ENCODE assay signal across 22 cellular contexts in genomic region chr15:90834626-90835025, GRCh38. TPM values are rescaled to one million over a fixed set of nuclear protein-coding genes. Genes with fewer than 3 reads are reported as not detected.
A peak's percentile ranks its signal among the peaks of the same experiment; 100 is the strongest.
DNase-seq lines count a peak whose midpoint lies in the region; ATAC-seq, FAIRE-seq and TF ChIP-seq lines count a peak whose summit lies in the region.
"Had no signal": no experiment of that assay in that cellular context is flagged by ENCODE, and none has a peak within 500 bp of the region (broad histone marks: within the 10 kb centered on the region; RNA-seq: fewer than 3 reads in every experiment).

No MANE protein-coding gene starts in this region.

- H3K4me1 ChIP-seq in trophoblast cell (ENCODE audit: control insufficient read depth in 1 of 2, insufficient read depth in 2 of 2, low read length in 2 of 2) (peaks cover 11 to 12% of the 10 kb centered on the region in 2 experiments), pancreas (no peaks in the 10 kb centered on the region)

- H4K91ac ChIP-seq in trophoblast cell (ENCODE audit: low read depth, low read length), result no peak overlapping the region

- H3K27ac Mint-ChIP-seq in activated naive CD4-positive, alpha-beta T cell treated with anti-CD3 and anti-CD28 coated beads for 36 hours, result peak overlapping the region; percentile 97
- peak overlapping the region; percentile 89 for H3K27ac Mint-ChIP-seq in T-helper 17 cell
- H3K27ac Mint-ChIP-seq in activated T-helper 1 cell treated with anti-CD3 and anti-CD28 coated beads, Interleukin-12 subunit alpha, Interleukin-12 subunit beta, Interleukin-2, Interleukin-4 antibody, amounts not matched to agents 30 ng/mL and 10 ng/mL and 1 ng/mL, durations not matched to agents 14 hours and 24 hours and 36 hours, result peak overlapping the region; percentile 99
- H3K27ac Mint-ChIP-seq in T-cell, result no peak overlapping the region
- H3K27ac Mint-ChIP-seq: HFFc6 had no signal

- H3K4ac ChIP-seq in trophoblast cell (ENCODE audit: low read depth, low read length), result no peak overlapping the region

- H2BK5ac ChIP-seq in trophoblast cell (ENCODE audit: low read depth, low read length, poor library complexity), result no peak overlapping the region

- H2BK120ac ChIP-seq in trophoblast cell (ENCODE audit: insufficient read depth, low read length, poor library complexity), result no peak overlapping the region

- no peaks in the 10 kb centered on the region for H3K27me3 Mint-ChIP-seq in activated naive CD4-positive, alpha-beta T cell treated with anti-CD3 and anti-CD28 coated beads for 36 hours (ENCODE audit: low read depth)
- H3K27me3 Mint-ChIP-seq in T-helper 17 cell (no peaks in the 10 kb centered on the region), T-cell (peaks cover 0 to 3% of the 10 kb centered on the region in 2 donors)
- H3K27me3 Mint-ChIP-seq in activated T-helper 1 cell treated with anti-CD3 and anti-CD28 coated beads, Interleukin-12 subunit alpha, Interleukin-12 subunit beta, Interleukin-2, Interleukin-4 antibody, amounts not matched to agents 30 ng/mL and 10 ng/mL and 1 ng/mL, durations not matched to agents 14 hours and 24 hours and 36 hours (ENCODE audit: insufficient read depth), result no peaks in the 10 kb centered on the region

- H3K9me3 ChIP-seq in T-helper 17 cell (ENCODE audit: control insufficient read depth, low read length, poor library complexity, severe bottlenecking) (no peaks in the 10 kb centered on the region), trophoblast cell (ENCODE audit: insufficient read depth, low read depth, low read length) (no peaks in the 10 kb centered on the region), pancreas (no peaks in the 10 kb centered on the region)

- H3K18ac ChIP-seq in trophoblast cell (ENCODE audit: low read length), result no peak overlapping the region

- H3K9me3 Mint-ChIP-seq in activated naive CD4-positive, alpha-beta T cell treated with anti-CD3 and anti-CD28 coated beads for 36 hours, result no peaks in the 10 kb centered on the region
- no peaks in the 10 kb centered on the region for H3K9me3 Mint-ChIP-seq in activated T-helper 1 cell treated with anti-CD3 and anti-CD28 coated beads, Interleukin-12 subunit alpha, Interleukin-12 subunit beta, Interleukin-2, Interleukin-4 antibody, amounts not matched to agents 30 ng/mL and 10 ng/mL and 1 ng/mL, durations not matched to agents 14 hours and 24 hours and 36 hours
- H3K9me3 Mint-ChIP-seq in T-cell, result no peaks in the 10 kb centered on the region
- H3K9me3 Mint-ChIP-seq: HFFc6 had no signal

- no peak overlapping the region for H2AK5ac ChIP-seq in trophoblast cell (ENCODE audit: low read length)

- intact Hi-C loops in activated naive CD4-positive, alpha-beta T cell treated with anti-CD3 and anti-CD28 coated beads for 36 hours (cut with micrococcal nuclease), result no loop called here
- intact Hi-C loops in activated T-helper 1 cell treated with anti-CD3 and anti-CD28 coated beads, Interleukin-12 subunit alpha, Interleukin-12 subunit beta, Interleukin-2, Interleukin-4 antibody, amounts not matched to agents 30 ng/mL and 10 ng/mL and 1 ng/mL, durations not matched to agents 14 hours and 24 hours and 36 hours (cut with micrococcal nuclease), result loop anchor here (5.0 kb wide), 2 partner anchors 98 to 417 kb away; partner anchors contain the start of gene HDDC3
- intact Hi-C loops in pancreas (cut with DNase I), result no loop called here

- H3K27me3 ChIP-seq in trophoblast cell (ENCODE audit: insufficient read depth, low read length) (no peaks in the 10 kb centered on the region), pancreas (no peaks in the 10 kb centered on the region)

- no peak overlapping the region for H2AFZ ChIP-seq in trophoblast cell (ENCODE audit: insufficient read depth, low read length, poor library complexity)

- no CpG with 5 or more reads among the region's 5 CpGs for WGBS in trophoblast cell (ENCODE audit: extremely low coverage, insufficient coverage, insufficient read length)
- WGBS in pancreas, 2 donors, result 57 to 76% methylated on average over 5 of the region's 5 CpGs

- POLR2A ChIA-PET in T-cell (lab: Charles Lee), result no interaction called here

- H3K9ac ChIP-seq in trophoblast cell (ENCODE audit: low read length), result no peak overlapping the region
- H3K9ac ChIP-seq: KMS-11 had no signal

- ATAC-seq in T-helper 17 cell (no peak), pancreas (no peak), T-cell (replicated peaks in 1 of 4) (no peak)
- ATAC-seq: Right ventricle myocardium inferior had no signal

- peaks cover 77% of the 10 kb centered on the region for H3K4me1 Mint-ChIP-seq in activated naive CD4-positive, alpha-beta T cell treated with anti-CD3 and anti-CD28 coated beads for 36 hours (ENCODE audit: low read depth)
- H3K4me1 Mint-ChIP-seq in T-helper 17 cell (peaks cover 35% of the 10 kb centered on the region), T-cell (peaks cover 36 to 46% (median 43%) of the 10 kb centered on the region in 3 donors)
- H3K4me1 Mint-ChIP-seq in activated T-helper 1 cell treated with anti-CD3 and anti-CD28 coated beads, Interleukin-12 subunit alpha, Interleukin-12 subunit beta, Interleukin-2, Interleukin-4 antibody, amounts not matched to agents 30 ng/mL and 10 ng/mL and 1 ng/mL, durations not matched to agents 14 hours and 24 hours and 36 hours (ENCODE audit: low read depth), result peaks cover 70% of the 10 kb centered on the region

- H3K23ac ChIP-seq in trophoblast cell (ENCODE audit: low read length), result no peak overlapping the region

- peaks cover 11% of the 10 kb centered on the region for H3K79me1 ChIP-seq in trophoblast cell (ENCODE audit: low read length)

- H3K36me3 ChIP-seq in trophoblast cell (ENCODE audit: control insufficient read depth in 1 of 2, insufficient read depth in 2 of 2, low read length in 2 of 2) (no peaks in the 10 kb centered on the region), pancreas (no peaks in the 10 kb centered on the region)

- no peak overlapping the region for H4K12ac ChIP-seq in trophoblast cell (ENCODE audit: low read depth, low read length)

- H3K4me3 ChIP-seq in trophoblast cell (ENCODE audit: low read depth, low read length) (no peak overlapping the region), pancreas (no peak overlapping the region)

- no peak overlapping the region for H2BK12ac ChIP-seq in trophoblast cell (ENCODE audit: low read length)

- CTCF ChIA-PET in activated naive CD4-positive, alpha-beta T cell treated with anti-CD3 and anti-CD28 coated beads for 36 hours (lab: Charles Lee), result no interaction called here
- CTCF ChIA-PET in T-cell (lab: Charles Lee), result no interaction called here

- H3K27ac ChIP-seq in trophoblast cell (ENCODE audit: low read depth, low read length) (no peak overlapping the region), pancreas (no peak overlapping the region)
- H3K27ac ChIP-seq: C4-2B, KMS-11 had no signal

- peaks cover 20% of the 10 kb centered on the region for H3K36me3 Mint-ChIP-seq in activated naive CD4-positive, alpha-beta T cell treated with anti-CD3 and anti-CD28 coated beads for 36 hours (ENCODE audit: low read depth)
- H3K36me3 Mint-ChIP-seq in T-helper 17 cell (ENCODE audit: low read depth), result no peaks in the 10 kb centered on the region
- H3K36me3 Mint-ChIP-seq in activated T-helper 1 cell treated with anti-CD3 and anti-CD28 coated beads, Interleukin-12 subunit alpha, Interleukin-12 subunit beta, Interleukin-2, Interleukin-4 antibody, amounts not matched to agents 30 ng/mL and 10 ng/mL and 1 ng/mL, durations not matched to agents 14 hours and 24 hours and 36 hours (ENCODE audit: low read depth), result peaks cover 11% of the 10 kb centered on the region
- H3K36me3 Mint-ChIP-seq in T-cell, result no peaks in the 10 kb centered on the region

- no peaks in the 10 kb centered on the region for H3K79me2 ChIP-seq in trophoblast cell (ENCODE audit: control insufficient read depth, insufficient read depth, low read length, poor library complexity)

- no peak overlapping the region for H3K4me2 ChIP-seq in trophoblast cell (ENCODE audit: low read length)
- H3K4me2 ChIP-seq: KMS-11 had no signal

- no peak overlapping the region for H3K14ac ChIP-seq in trophoblast cell (ENCODE audit: low read length)

- FAIRE-seq in pancreas (lab: Jason Lieb, UNC), result no peak
- FAIRE-seq: GM12892, GM18507, H54, RCC 7860 had no signal

- TF ChIP-seq CTCF in pancreas (IDR thresholded peaks at IDR 0.05), result no peak

- no peak overlapping the region for H4K8ac ChIP-seq in trophoblast cell (ENCODE audit: low read depth, low read length)

- DNase-seq in activated naive CD4-positive, alpha-beta T cell treated with anti-CD3 and anti-CD28 coated beads for 36 hours, result no peak
- DNase-seq in activated naive CD4-positive, alpha-beta T cell treated with Interleukin-2 at 50 U/mL for 16 hours, result no peak
- DNase-seq in T-helper 17 cell (no peak), trophoblast cell (peak; percentile 23 to 56), pancreas (no peak), T-cell (no peak)
- no peak for DNase-seq in activated T-helper 1 cell treated with anti-CD3 and anti-CD28 coated beads, Interleukin-12 subunit alpha, Interleukin-12 subunit beta, Interleukin-2, Interleukin-4 antibody, amounts not matched to agents 30 ng/mL and 10 ng/mL and 1 ng/mL, durations not matched to agents 14 hours and 24 hours and 36 hours (ENCODE audit: low spot score)
- DNase-seq: ACHN, DMS79, HFFc6, NCI-H1417, NCI-H187, NCI-H2107, NCI-H510A, NCI-H774 had no signal

- no peak overlapping the region for H3K4me3 Mint-ChIP-seq in activated naive CD4-positive, alpha-beta T cell treated with anti-CD3 and anti-CD28 coated beads for 36 hours
- peak overlapping the region; percentile 7 for H3K4me3 Mint-ChIP-seq in T-helper 17 cell
- H3K4me3 Mint-ChIP-seq in activated T-helper 1 cell treated with anti-CD3 and anti-CD28 coated beads, Interleukin-12 subunit alpha, Interleukin-12 subunit beta, Interleukin-2, Interleukin-4 antibody, amounts not matched to agents 30 ng/mL and 10 ng/mL and 1 ng/mL, durations not matched to agents 14 hours and 24 hours and 36 hours, result no peak overlapping the region
- H3K4me3 Mint-ChIP-seq in T-cell, result no peak overlapping the region
- H3K4me3 Mint-ChIP-seq: HFFc6 had no signal

RNA-seq across cellular contexts. Expression of gene FURIN, which starts 33.8 kb away (rescaled TPM):
- total RNA-seq in activated naive CD4-positive, alpha-beta T cell treated with anti-CD3 and anti-CD28 coated beads for 36 hours, result 100 to 1,000 TPM; 443 to 448 TPM
- total RNA-seq in T-helper 17 cell (100 to 1,000 TPM; 133 to 260 TPM), pancreas (100 to 1,000 TPM in 3 of 6 donors, 10 to 100 TPM in 3; 50.3 to 106 (median 98.8) TPM), T-cell (10 to 100 TPM; 52.8 to 74.0 (median 61.4) TPM)
- total RNA-seq in activated T-helper 1 cell treated with anti-CD3 and anti-CD28 coated beads, Interleukin-12 subunit alpha, Interleukin-12 subunit beta, Interleukin-2, Interleukin-4 antibody, amounts not matched to agents 30 ng/mL and 10 ng/mL and 1 ng/mL, durations not matched to agents 14 hours and 24 hours and 36 hours, result 530 and 545 TPM in 2 replicates
- polyA plus RNA-seq in trophoblast cell (2013), result 241 and 261 TPM in 2 replicates
- 10 to 100 TPM; 52.5 to 67.7 TPM for polyA plus RNA-seq in pancreas

RNA-seq across cellular contexts. Expression of gene FES, which starts 49.7 kb away (rescaled TPM):
- total RNA-seq in activated naive CD4-positive, alpha-beta T cell treated with anti-CD3 and anti-CD28 coated beads for 36 hours, result 10 to 100 TPM; 22.6 to 24.2 TPM
- 10 to 100 TPM in 1 of 2 donors, 1 to 10 TPM in 1; 6.0 to 12.7 TPM for total RNA-seq in T-helper 17 cell
- total RNA-seq in activated T-helper 1 cell treated with anti-CD3 and anti-CD28 coated beads, Interleukin-12 subunit alpha, Interleukin-12 subunit beta, Interleukin-2, Interleukin-4 antibody, amounts not matched to agents 30 ng/mL and 10 ng/mL and 1 ng/mL, durations not matched to agents 14 hours and 24 hours and 36 hours, result 45.4 and 57.1 TPM in 2 replicates
- polyA plus RNA-seq in trophoblast cell (2013), result 11.0 and 11.7 TPM in 2 replicates
- 10 to 100 TPM in 1 of 6 donors, 1 to 10 TPM in 5; 3.9 to 23.0 (median 8.6) TPM for total RNA-seq in pancreas
- 10 to 100 TPM; 24.4 to 26.5 TPM for polyA plus RNA-seq in pancreas
- total RNA-seq in T-cell, result 1 to 10 TPM; 3.2 to 5.2 (median 4.3) TPM

Comparison
In these comparisons a context has a peak if more than half of its experiments do, and no peak if none do; other contexts are left out.
1. DNase-seq: peak in trophoblast cell (2 of 2); none in activated naive CD4-positive, alpha-beta T cell treated with anti-CD3 and anti-CD28 coated beads for 36 hours (single experiment), activated naive CD4-positive, alpha-beta T cell treated with Interleukin-2 at 50 U/mL for 16 hours (single experiment), T-helper 17 cell (0 of 3), activated T-helper 1 cell treated with anti-CD3 and anti-CD28 coated beads, Interleukin-12 subunit alpha, Interleukin-12 subunit beta, Interleukin-2, Interleukin-4 antibody, amounts not matched to agents 30 ng/mL and 10 ng/mL and 1 ng/mL, durations not matched to agents 14 hours and 24 hours and 36 hours (single experiment), pancreas (0 of 6) and T-cell (0 of 34).
2. H3K27ac Mint-ChIP-seq: peak in activated naive CD4-positive, alpha-beta T cell treated with anti-CD3 and anti-CD28 coated beads for 36 hours (single experiment), T-helper 17 cell (single experiment) and activated T-helper 1 cell treated with anti-CD3 and anti-CD28 coated beads, Interleukin-12 subunit alpha, Interleukin-12 subunit beta, Interleukin-2, Interleukin-4 antibody, amounts not matched to agents 30 ng/mL and 10 ng/mL and 1 ng/mL, durations not matched to agents 14 hours and 24 hours and 36 hours (single experiment); none in T-cell (0 of 2).